1 cellular context compared by ENCODE assay signal in the genomic region with DNA sequence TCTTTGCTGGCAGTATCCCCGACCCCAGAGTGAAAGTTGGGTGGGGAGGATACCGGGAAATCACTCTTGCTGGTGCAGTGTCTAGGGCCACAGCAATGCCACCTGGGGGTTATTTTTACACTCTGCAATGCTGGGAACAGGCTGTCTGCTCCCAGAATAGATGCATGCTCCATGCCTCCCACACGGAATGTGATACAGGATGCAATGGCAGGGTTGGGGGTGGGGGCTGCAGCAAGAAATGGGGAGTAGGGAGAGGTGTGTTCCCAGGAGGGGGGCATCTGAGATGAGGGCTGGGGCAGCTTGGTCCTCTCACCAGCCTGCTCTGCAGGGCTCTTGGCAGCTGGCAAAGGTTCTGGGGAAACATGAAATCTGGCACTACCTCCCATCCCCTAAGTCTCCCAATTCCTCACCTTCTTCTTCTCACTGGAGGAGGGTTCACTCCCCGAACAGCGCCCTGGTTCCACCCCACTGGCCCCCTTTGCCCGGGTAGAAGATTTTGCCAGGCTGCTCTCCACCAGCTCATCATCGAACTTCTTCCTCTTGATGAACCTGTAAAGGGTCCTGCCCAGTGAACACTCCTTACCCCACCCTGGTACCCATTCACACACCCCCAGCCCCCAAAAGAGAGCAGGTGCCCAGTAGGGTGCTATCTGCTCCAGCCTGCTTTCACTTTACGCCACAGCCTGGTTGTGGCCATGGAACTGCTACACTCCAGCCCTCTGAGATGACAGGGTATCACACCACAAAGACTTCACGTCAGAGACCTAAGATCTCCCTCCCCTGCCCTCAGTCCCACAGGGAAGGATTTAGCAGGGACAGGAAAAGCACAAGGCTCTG.
TF ChIP-seq lines count a peak whose summit lies in the region.

No MANE protein-coding gene starts in this region.

TF ChIP-seq in H1, 55 proteins besides CTCF, POLR2A, EP300 and RAD21:
- TF ChIP-seq BCL11A (IDR thresholded peaks at IDR 0.05; ENCODE audit: low read depth in 2 of 2, low read length in 2 of 2), result no peak
- TF ChIP-seq TEAD4 (IDR thresholded peaks at IDR 0.05; ENCODE audit: low read depth, low read length), result no peak
- no peak for TF ChIP-seq ASH2L (IDR thresholded peaks at IDR 0.05; ENCODE audit: low read length)
- TF ChIP-seq EZH2 (IDR thresholded peaks at IDR 0.05; ENCODE audit: low read depth, low read length, severe bottlenecking), result no peak
- TF ChIP-seq, protein P1, sequence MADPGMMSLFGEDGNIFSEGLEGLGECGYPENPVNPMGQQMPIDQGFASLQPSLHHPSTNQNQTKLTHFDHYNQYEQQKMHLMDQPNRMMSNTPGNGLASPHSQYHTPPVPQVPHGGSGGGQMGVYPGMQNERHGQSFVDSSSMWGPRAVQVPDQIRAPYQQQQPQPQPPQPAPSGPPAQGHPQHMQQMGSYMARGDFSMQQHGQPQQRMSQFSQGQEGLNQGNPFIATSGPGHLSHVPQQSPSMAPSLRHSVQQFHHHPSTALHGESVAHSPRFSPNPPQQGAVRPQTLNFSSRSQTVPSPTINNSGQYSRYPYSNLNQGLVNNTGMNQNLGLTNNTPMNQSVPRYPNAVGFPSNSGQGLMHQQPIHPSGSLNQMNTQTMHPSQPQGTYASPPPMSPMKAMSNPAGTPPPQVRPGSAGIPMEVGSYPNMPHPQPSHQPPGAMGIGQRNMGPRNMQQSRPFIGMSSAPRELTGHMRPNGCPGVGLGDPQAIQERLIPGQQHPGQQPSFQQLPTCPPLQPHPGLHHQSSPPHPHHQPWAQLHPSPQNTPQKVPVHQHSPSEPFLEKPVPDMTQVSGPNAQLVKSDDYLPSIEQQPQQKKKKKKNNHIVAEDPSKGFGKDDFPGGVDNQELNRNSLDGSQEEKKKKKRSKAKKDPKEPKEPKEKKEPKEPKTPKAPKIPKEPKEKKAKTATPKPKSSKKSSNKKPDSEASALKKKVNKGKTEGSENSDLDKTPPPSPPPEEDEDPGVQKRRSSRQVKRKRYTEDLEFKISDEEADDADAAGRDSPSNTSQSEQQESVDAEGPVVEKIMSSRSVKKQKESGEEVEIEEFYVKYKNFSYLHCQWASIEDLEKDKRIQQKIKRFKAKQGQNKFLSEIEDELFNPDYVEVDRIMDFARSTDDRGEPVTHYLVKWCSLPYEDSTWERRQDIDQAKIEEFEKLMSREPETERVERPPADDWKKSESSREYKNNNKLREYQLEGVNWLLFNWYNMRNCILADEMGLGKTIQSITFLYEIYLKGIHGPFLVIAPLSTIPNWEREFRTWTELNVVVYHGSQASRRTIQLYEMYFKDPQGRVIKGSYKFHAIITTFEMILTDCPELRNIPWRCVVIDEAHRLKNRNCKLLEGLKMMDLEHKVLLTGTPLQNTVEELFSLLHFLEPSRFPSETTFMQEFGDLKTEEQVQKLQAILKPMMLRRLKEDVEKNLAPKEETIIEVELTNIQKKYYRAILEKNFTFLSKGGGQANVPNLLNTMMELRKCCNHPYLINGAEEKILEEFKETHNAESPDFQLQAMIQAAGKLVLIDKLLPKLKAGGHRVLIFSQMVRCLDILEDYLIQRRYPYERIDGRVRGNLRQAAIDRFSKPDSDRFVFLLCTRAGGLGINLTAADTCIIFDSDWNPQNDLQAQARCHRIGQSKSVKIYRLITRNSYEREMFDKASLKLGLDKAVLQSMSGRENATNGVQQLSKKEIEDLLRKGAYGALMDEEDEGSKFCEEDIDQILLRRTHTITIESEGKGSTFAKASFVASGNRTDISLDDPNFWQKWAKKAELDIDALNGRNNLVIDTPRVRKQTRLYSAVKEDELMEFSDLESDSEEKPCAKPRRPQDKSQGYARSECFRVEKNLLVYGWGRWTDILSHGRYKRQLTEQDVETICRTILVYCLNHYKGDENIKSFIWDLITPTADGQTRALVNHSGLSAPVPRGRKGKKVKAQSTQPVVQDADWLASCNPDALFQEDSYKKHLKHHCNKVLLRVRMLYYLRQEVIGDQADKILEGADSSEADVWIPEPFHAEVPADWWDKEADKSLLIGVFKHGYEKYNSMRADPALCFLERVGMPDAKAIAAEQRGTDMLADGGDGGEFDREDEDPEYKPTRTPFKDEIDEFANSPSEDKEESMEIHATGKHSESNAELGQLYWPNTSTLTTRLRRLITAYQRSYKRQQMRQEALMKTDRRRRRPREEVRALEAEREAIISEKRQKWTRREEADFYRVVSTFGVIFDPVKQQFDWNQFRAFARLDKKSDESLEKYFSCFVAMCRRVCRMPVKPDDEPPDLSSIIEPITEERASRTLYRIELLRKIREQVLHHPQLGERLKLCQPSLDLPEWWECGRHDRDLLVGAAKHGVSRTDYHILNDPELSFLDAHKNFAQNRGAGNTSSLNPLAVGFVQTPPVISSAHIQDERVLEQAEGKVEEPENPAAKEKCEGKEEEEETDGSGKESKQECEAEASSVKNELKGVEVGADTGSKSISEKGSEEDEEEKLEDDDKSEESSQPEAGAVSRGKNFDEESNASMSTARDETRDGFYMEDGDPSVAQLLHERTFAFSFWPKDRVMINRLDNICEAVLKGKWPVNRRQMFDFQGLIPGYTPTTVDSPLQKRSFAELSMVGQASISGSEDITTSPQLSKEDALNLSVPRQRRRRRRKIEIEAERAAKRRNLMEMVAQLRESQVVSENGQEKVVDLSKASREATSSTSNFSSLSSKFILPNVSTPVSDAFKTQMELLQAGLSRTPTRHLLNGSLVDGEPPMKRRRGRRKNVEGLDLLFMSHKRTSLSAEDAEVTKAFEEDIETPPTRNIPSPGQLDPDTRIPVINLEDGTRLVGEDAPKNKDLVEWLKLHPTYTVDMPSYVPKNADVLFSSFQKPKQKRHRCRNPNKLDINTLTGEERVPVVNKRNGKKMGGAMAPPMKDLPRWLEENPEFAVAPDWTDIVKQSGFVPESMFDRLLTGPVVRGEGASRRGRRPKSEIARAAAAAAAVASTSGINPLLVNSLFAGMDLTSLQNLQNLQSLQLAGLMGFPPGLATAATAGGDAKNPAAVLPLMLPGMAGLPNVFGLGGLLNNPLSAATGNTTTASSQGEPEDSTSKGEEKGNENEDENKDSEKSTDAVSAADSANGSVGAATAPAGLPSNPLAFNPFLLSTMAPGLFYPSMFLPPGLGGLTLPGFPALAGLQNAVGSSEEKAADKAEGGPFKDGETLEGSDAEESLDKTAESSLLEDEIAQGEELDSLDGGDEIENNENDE (IDR thresholded peaks at IDR 0.05; ENCODE audit: insufficient replicate concordance, low read length), result no peak
- TF ChIP-seq POLR2AphosphoS5 (IDR thresholded peaks at IDR 0.05; ENCODE audit: low read depth, low read length), result no peak
- no peak for TF ChIP-seq BRCA1 (IDR thresholded peaks at IDR 0.05; ENCODE audit: low read depth, low read length)
- TF ChIP-seq KDM5A (IDR thresholded peaks at IDR 0.05; ENCODE audit: low read length), result no peak
- no peak for TF ChIP-seq PHF8 (conservative IDR thresholded peaks at IDR 0.05; ENCODE audit: low read depth, low read length)
- TF ChIP-seq FOSL1 (IDR thresholded peaks at IDR 0.05; ENCODE audit: insufficient read depth, low read depth, low read length), result no peak
- no peak for TF ChIP-seq MAFK (IDR thresholded peaks at IDR 0.05; ENCODE audit: low read depth, low read length)
- TF ChIP-seq SAP30 (IDR thresholded peaks at IDR 0.05; ENCODE audit: insufficient read depth, insufficient replicate concordance, low read length), result no peak
- no peak for TF ChIP-seq SP1 (IDR thresholded peaks at IDR 0.05; ENCODE audit: low read depth, low read length)
- TF ChIP-seq RFX5 (IDR thresholded peaks at IDR 0.05; ENCODE audit: borderline replicate concordance, low read depth, low read length), result no peak
- no peak for TF ChIP-seq TBP (IDR thresholded peaks at IDR 0.05; ENCODE audit: low read depth, low read length)
- no peak for TF ChIP-seq NRF1 (IDR thresholded peaks at IDR 0.05; ENCODE audit: low read depth, low read length)
- no peak for TF ChIP-seq SIX5 (IDR thresholded peaks at IDR 0.05; ENCODE audit: low read depth, low read length)
